In genomic region chr16:89308391-89309333, GRCh38 we compare ENCODE assay signal across 1 cellular context.
TF ChIP-seq lines count a peak whose summit lies in the region.

No MANE protein-coding gene starts in this region.

TF ChIP-seq in HepG2, 621 proteins besides CTCF, POLR2A, EP300 and RAD21 (continued from another document and continues in another):
- TF ChIP-seq, protein P1, sequence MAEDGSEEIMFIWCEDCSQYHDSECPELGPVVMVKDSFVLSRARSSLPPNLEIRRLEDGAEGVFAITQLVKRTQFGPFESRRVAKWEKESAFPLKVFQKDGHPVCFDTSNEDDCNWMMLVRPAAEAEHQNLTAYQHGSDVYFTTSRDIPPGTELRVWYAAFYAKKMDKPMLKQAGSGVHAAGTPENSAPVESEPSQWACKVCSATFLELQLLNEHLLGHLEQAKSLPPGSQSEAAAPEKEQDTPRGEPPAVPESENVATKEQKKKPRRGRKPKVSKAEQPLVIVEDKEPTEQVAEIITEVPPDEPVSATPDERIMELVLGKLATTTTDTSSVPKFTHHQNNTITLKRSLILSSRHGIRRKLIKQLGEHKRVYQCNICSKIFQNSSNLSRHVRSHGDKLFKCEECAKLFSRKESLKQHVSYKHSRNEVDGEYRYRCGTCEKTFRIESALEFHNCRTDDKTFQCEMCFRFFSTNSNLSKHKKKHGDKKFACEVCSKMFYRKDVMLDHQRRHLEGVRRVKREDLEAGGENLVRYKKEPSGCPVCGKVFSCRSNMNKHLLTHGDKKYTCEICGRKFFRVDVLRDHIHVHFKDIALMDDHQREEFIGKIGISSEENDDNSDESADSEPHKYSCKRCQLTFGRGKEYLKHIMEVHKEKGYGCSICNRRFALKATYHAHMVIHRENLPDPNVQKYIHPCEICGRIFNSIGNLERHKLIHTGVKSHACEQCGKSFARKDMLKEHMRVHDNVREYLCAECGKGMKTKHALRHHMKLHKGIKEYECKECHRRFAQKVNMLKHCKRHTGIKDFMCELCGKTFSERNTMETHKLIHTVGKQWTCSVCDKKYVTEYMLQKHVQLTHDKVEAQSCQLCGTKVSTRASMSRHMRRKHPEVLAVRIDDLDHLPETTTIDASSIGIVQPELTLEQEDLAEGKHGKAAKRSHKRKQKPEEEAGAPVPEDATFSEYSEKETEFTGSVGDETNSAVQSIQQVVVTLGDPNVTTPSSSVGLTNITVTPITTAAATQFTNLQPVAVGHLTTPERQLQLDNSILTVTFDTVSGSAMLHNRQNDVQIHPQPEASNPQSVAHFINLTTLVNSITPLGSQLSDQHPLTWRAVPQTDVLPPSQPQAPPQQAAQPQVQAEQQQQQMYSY (CRISPR knock-in tag; IDR thresholded peaks at IDR 0.05), result no peak
- TF ChIP-seq ZNF234 (CRISPR knock-in tag; conservative IDR thresholded peaks at IDR 0.05) (no peak), ZKSCAN5 (CRISPR knock-in tag; IDR thresholded peaks at IDR 0.05) (no peak), ZNF782 (CRISPR knock-in tag; IDR thresholded peaks at IDR 0.05; ENCODE audit: borderline replicate concordance) (no peak), MIXL1 (CRISPR knock-in tag; IDR thresholded peaks at IDR 0.05) (no peak), NFYB (CRISPR knock-in tag; IDR thresholded peaks at IDR 0.05) (no peak), AGO2 (optimal IDR thresholded peaks at IDR 0.05; ENCODE audit: low read depth, low read length) (peak; percentile 68), GABPB1 (CRISPR knock-in tag; IDR thresholded peaks at IDR 0.05) (peak; percentile 26; the same call in 1 of the 2 replicates), ZNF713 (CRISPR knock-in tag; IDR thresholded peaks at IDR 0.05) (no peak), ZNF788 (CRISPR knock-in tag; IDR thresholded peaks at IDR 0.05; ENCODE audit: borderline replicate concordance) (0 out of 2 replicates have a peak, but pooled peaks have one; percentile 54), CENPT (CRISPR knock-in tag; IDR thresholded peaks at IDR 0.05; ENCODE audit: low read depth) (no peak), MATR3 (CRISPR knock-in tag; IDR thresholded peaks at IDR 0.05) (no peak), AHR (CRISPR knock-in tag; IDR thresholded peaks at IDR 0.05) (no peak), ZNF687 (CRISPR knock-in tag; IDR thresholded peaks at IDR 0.05) (peak; percentile 28), NFIC (IDR thresholded peaks at IDR 0.05; ENCODE audit: low read length) (no peak), FLYWCH1 (CRISPR knock-in tag; IDR thresholded peaks at IDR 0.05) (no peak), KDM3A (CRISPR knock-in tag; IDR thresholded peaks at IDR 0.05; ENCODE audit: low read depth) (no peak), ZBTB33 (CRISPR knock-in tag; IDR thresholded peaks at IDR 0.05) (peak; percentile 63; the same call in 1 of the 2 replicates), MLLT10 (CRISPR knock-in tag; IDR thresholded peaks at IDR 0.05) (no peak), TOE1 (CRISPR knock-in tag; IDR thresholded peaks at IDR 0.05) (no peak), U2AF2 (IDR thresholded peaks at IDR 0.05; ENCODE audit: low read depth, low read length) (no peak), TAF15 (IDR thresholded peaks at IDR 0.05; ENCODE audit: low read depth, low read length, poor library complexity, severe bottlenecking) (no peak), SRY (CRISPR knock-in tag; IDR thresholded peaks at IDR 0.05) (no peak), STAT5B (CRISPR knock-in tag; IDR thresholded peaks at IDR 0.05) (no peak), EED (CRISPR knock-in tag; IDR thresholded peaks at IDR 0.05) (0 out of 2 replicates have a peak, but pooled peaks have one; percentile 28), ZNF660 (CRISPR knock-in tag; IDR thresholded peaks at IDR 0.05; ENCODE audit: borderline replicate concordance, low read depth) (no peak), ZNF616 (CRISPR knock-in tag; IDR thresholded peaks at IDR 0.05; ENCODE audit: low read depth) (no peak), THYN1 (CRISPR knock-in tag; IDR thresholded peaks at IDR 0.05; ENCODE audit: borderline replicate concordance, low read depth) (no peak), ATF2 (CRISPR knock-in tag; IDR thresholded peaks at IDR 0.05) (no peak), CAMTA2 (CRISPR knock-in tag; IDR thresholded peaks at IDR 0.05; ENCODE audit: borderline replicate concordance) (no peak), ZSCAN20 (CRISPR knock-in tag; IDR thresholded peaks at IDR 0.05; ENCODE audit: borderline replicate concordance) (no peak), HNRNPLL (IDR thresholded peaks at IDR 0.05; ENCODE audit: low read depth, low read length, poor library complexity, severe bottlenecking) (peak; percentile 23), STAG1 (CRISPR knock-in tag; IDR thresholded peaks at IDR 0.05) (peak; percentile 44), ZNF724P (CRISPR knock-in tag; IDR thresholded peaks at IDR 0.05; ENCODE audit: borderline replicate concordance) (peak; percentile 49; the same call in 1 of the 2 replicates), ZNF678 (CRISPR knock-in tag; IDR thresholded peaks at IDR 0.05) (no peak)
- TF ChIP-seq, protein P2, sequence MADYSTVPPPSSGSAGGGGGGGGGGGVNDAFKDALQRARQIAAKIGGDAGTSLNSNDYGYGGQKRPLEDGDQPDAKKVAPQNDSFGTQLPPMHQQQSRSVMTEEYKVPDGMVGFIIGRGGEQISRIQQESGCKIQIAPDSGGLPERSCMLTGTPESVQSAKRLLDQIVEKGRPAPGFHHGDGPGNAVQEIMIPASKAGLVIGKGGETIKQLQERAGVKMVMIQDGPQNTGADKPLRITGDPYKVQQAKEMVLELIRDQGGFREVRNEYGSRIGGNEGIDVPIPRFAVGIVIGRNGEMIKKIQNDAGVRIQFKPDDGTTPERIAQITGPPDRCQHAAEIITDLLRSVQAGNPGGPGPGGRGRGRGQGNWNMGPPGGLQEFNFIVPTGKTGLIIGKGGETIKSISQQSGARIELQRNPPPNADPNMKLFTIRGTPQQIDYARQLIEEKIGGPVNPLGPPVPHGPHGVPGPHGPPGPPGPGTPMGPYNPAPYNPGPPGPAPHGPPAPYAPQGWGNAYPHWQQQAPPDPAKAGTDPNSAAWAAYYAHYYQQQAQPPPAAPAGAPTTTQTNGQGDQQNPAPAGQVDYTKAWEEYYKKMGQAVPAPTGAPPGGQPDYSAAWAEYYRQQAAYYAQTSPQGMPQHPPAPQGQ (CRISPR knock-in tag; IDR thresholded peaks at IDR 0.05; ENCODE audit: borderline replicate concordance), result no peak
- TF ChIP-seq, protein P3, sequence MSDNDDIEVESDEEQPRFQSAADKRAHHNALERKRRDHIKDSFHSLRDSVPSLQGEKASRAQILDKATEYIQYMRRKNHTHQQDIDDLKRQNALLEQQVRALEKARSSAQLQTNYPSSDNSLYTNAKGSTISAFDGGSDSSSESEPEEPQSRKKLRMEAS (IDR thresholded peaks at IDR 0.05), result no peak
- TF ChIP-seq, protein P4, sequence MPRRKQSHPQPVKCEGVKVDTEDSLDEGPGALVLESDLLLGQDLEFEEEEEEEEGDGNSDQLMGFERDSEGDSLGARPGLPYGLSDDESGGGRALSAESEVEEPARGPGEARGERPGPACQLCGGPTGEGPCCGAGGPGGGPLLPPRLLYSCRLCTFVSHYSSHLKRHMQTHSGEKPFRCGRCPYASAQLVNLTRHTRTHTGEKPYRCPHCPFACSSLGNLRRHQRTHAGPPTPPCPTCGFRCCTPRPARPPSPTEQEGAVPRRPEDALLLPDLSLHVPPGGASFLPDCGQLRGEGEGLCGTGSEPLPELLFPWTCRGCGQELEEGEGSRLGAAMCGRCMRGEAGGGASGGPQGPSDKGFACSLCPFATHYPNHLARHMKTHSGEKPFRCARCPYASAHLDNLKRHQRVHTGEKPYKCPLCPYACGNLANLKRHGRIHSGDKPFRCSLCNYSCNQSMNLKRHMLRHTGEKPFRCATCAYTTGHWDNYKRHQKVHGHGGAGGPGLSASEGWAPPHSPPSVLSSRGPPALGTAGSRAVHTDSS (CRISPR knock-in tag; conservative IDR thresholded peaks at IDR 0.05), result 0 out of 2 replicates have a peak, but pooled peaks have one; percentile 59
- TF ChIP-seq, protein P5, sequence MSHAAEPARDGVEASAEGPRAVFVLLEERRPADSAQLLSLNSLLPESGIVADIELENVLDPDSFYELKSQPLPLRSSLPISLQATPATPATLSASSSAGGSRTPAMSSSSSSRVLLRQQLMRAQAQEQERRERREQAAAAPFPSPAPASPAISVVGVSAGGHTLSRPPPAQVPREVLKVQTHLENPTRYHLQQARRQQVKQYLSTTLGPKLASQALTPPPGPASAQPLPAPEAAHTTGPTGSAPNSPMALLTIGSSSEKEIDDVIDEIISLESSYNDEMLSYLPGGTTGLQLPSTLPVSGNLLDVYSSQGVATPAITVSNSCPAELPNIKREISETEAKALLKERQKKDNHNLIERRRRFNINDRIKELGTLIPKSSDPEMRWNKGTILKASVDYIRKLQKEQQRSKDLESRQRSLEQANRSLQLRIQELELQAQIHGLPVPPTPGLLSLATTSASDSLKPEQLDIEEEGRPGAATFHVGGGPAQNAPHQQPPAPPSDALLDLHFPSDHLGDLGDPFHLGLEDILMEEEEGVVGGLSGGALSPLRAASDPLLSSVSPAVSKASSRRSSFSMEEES (CRISPR knock-in tag; IDR thresholded peaks at IDR 0.05), result no peak
- TF ChIP-seq, protein P6, sequence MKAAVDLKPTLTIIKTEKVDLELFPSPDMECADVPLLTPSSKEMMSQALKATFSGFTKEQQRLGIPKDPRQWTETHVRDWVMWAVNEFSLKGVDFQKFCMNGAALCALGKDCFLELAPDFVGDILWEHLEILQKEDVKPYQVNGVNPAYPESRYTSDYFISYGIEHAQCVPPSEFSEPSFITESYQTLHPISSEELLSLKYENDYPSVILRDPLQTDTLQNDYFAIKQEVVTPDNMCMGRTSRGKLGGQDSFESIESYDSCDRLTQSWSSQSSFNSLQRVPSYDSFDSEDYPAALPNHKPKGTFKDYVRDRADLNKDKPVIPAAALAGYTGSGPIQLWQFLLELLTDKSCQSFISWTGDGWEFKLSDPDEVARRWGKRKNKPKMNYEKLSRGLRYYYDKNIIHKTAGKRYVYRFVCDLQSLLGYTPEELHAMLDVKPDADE (CRISPR knock-in tag; IDR thresholded peaks at IDR 0.05), result no peak
